In the genomic region with DNA sequence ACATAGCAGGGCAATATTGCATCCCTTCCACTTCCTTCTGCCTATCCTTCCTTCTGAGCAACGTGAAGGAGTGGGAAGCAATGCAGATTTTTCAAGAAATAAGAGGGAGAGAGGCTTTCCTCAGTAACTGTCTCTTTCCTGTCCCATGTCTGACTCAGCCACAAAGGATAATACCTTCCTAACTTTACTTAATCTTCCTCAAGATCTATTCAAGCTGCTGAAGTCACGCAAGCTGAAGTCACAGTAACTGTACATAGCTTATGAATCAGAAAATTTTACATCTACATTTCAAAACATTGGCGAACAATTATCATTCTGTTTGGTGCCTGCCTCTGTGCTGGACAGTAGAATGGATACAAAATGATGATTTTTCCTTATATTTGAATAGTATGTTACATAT, we compare ENCODE assay signal across 20 cellular contexts.
"Had no signal": no experiment of that assay in that cellular context is flagged by ENCODE, and none has a peak within 500 bp of the region (broad histone marks: within the 10 kb centered on the region; RNA-seq: fewer than 3 reads in every experiment).

No MANE protein-coding gene starts in this region.

- H3K27me3 ChIP-seq: body of pancreas, colonic mucosa, left lung, tibial artery, vagina had no signal

- H3K4me1 ChIP-seq: body of pancreas, colonic mucosa, left lung, prostate gland, tibial artery, vagina had no signal

- H3K27ac ChIP-seq: body of pancreas, colonic mucosa, left lung, prostate gland, tibial artery, vagina had no signal

- H3K9me3 ChIP-seq: body of pancreas, colonic mucosa, prostate gland, tibial artery, vagina had no signal

- H3K4me3 ChIP-seq: body of pancreas, colonic mucosa, left lung, prostate gland, tibial artery, vagina had no signal

- H3K36me3 ChIP-seq: colonic mucosa, left lung, prostate gland, tibial artery, vagina had no signal

- ATAC-seq: activated naive CD4-positive, alpha-beta T cell treated with anti-CD3 and anti-CD28 coated beads, Interleukin-2, amount 50 U/mL, for 72 hours; activated T-cell treated with anti-CD3 and anti-CD28 coated beads, Interleukin-2, amount 50 U/mL, for 72 hours; body of pancreas; left lung; natural killer cell; sciatic nerve; stimulated activated effector memory CD8-positive, alpha-beta T cell treated with anti-CD3 and anti-CD28 coated beads, Interleukin-12 subunit alpha, Interleukin-12 subunit beta, amount 100 ng/mL, for 72 hours had no signal

- DNase-seq: activated CD4-positive, alpha-beta T cell treated with anti-CD3 and anti-CD28 coated beads, Interleukin-2, amount 10 ng/mL, durations not matched to agents 7 days and 5 days; activated CD8-positive, alpha-beta memory T cell treated with anti-CD3 and anti-CD28 coated beads, Interleukin-2, amount 50 U/mL, for 48 hours; activated gamma-delta T cell; activated T-cell treated with anti-CD3 and anti-CD28 coated beads, Interleukin-2, amount 50 U/mL, for 72 hours; amniotic stem cell; body of pancreas; central memory CD4-positive, alpha-beta T cell; colonic mucosa; hypothalamus; kidney; left lung; natural killer cell; stimulated activated CD4-positive, alpha-beta T cell treated with anti-CD3 and anti-CD28 coated beads, Interleukin-12 subunit alpha, Interleukin-12 subunit beta, amount 100 ng/mL, for 4 hours; T-helper 9 cell; tibial artery had no signal
